Comparison of ENCODE assay signal across 1 cellular context in genomic region chr16:89687092-89687940, GRCh38.
TF ChIP-seq lines count a peak whose summit lies in the region.

No MANE protein-coding gene starts in this region.

TF ChIP-seq in HepG2, 621 proteins besides CTCF, POLR2A, EP300 and RAD21 (continues in another document):
- TF ChIP-seq MAZ (IDR thresholded peaks at IDR 0.05; ENCODE audit: borderline replicate concordance, low read depth, low read length) (peak; percentile 93), MAZ (CRISPR knock-in tag; IDR thresholded peaks at IDR 0.05; ENCODE audit: low read depth) (peak; percentile 90), ZFP41 (CRISPR knock-in tag; IDR thresholded peaks at IDR 0.05; ENCODE audit: borderline replicate concordance) (0 out of 2 replicates have a peak, but pooled peaks have one; percentile 81), ELF3 (CRISPR knock-in tag; IDR thresholded peaks at IDR 0.05) (peak; percentile 88), GLI4 (CRISPR knock-in tag; IDR thresholded peaks at IDR 0.05; ENCODE audit: borderline replicate concordance) (peak; percentile 98), NR3C1 (CRISPR knock-in tag; IDR thresholded peaks at IDR 0.05) (no peak), ZBTB20 (CRISPR knock-in tag; IDR thresholded peaks at IDR 0.05; ENCODE audit: borderline replicate concordance, low read depth) (peak; percentile 98; the same call in 1 of the 2 replicates), TP53 (CRISPR knock-in tag; conservative IDR thresholded peaks at IDR 0.05) (peak; percentile 97), NR2F2 (IDR thresholded peaks at IDR 0.05; ENCODE audit: borderline replicate concordance, low read depth) (peak; percentile 67), ARNT (IDR thresholded peaks at IDR 0.05) (no peak), MTA3 (CRISPR knock-in tag; IDR thresholded peaks at IDR 0.05) (no peak), MYC (CRISPR knock-in tag; IDR thresholded peaks at IDR 0.05; ENCODE audit: borderline replicate concordance) (peak; percentile 99), TAF15 (IDR thresholded peaks at IDR 0.05; ENCODE audit: low read depth, low read length, poor library complexity, severe bottlenecking) (no peak), MIER2 (CRISPR knock-in tag; IDR thresholded peaks at IDR 0.05) (peak; percentile 82), ARNTL (CRISPR knock-in tag; IDR thresholded peaks at IDR 0.05) (peak; percentile 100), THYN1 (CRISPR knock-in tag; IDR thresholded peaks at IDR 0.05; ENCODE audit: borderline replicate concordance, low read depth) (0 out of 2 replicates have a peak, but pooled peaks have one; percentile 74), ZNF333 (CRISPR knock-in tag; IDR thresholded peaks at IDR 0.05; ENCODE audit: borderline replicate concordance) (peak; percentile 78; the same call in 1 of the 2 replicates), RNF219 (CRISPR knock-in tag; IDR thresholded peaks at IDR 0.05) (peak; percentile 89; the same call in 1 of the 2 replicates), HNRNPH1 (optimal IDR thresholded peaks at IDR 0.05; ENCODE audit: low read depth, low read length) (peak; percentile 36), FOXP4 (CRISPR knock-in tag; IDR thresholded peaks at IDR 0.05) (peak; percentile 94), ZNF766 (CRISPR knock-in tag; IDR thresholded peaks at IDR 0.05; ENCODE audit: borderline replicate concordance) (peak; percentile 99), TCF7L2 (IDR thresholded peaks at IDR 0.05; ENCODE audit: low read depth, low read length) (no peak), MAFF (IDR thresholded peaks at IDR 0.05; ENCODE audit: low read depth, low read length) (no peak), CEBPB (IDR thresholded peaks at IDR 0.05; ENCODE audit: borderline replicate concordance, low read depth, low read length) (no peak), NONO (IDR thresholded peaks at IDR 0.05) (no peak), NONO (CRISPR knock-in tag; conservative IDR thresholded peaks at IDR 0.05) (peak; percentile 99), RFX3 (CRISPR knock-in tag; IDR thresholded peaks at IDR 0.05) (peak; percentile 48; the same call in 1 of the 2 replicates), NCOR1 (IDR thresholded peaks at IDR 0.05; ENCODE audit: borderline replicate concordance, low read length) (peak; percentile 95), ZNF547 (CRISPR knock-in tag; IDR thresholded peaks at IDR 0.05) (peak; percentile 96), ZNF761 (CRISPR knock-in tag; conservative IDR thresholded peaks at IDR 0.05) (peak; percentile 98), ARHGAP35 (CRISPR knock-in tag; IDR thresholded peaks at IDR 0.05; ENCODE audit: borderline replicate concordance) (peak; percentile 89), AKNA (CRISPR knock-in tag; IDR thresholded peaks at IDR 0.05; ENCODE audit: borderline replicate concordance) (peak; percentile 95), PHB2 (IDR thresholded peaks at IDR 0.05; ENCODE audit: partially characterized antibody) (no peak), ZNF703 (CRISPR knock-in tag; IDR thresholded peaks at IDR 0.05; ENCODE audit: borderline replicate concordance) (peak; percentile 99), POGZ (CRISPR knock-in tag; IDR thresholded peaks at IDR 0.05) (peak; percentile 90), HHEX (CRISPR knock-in tag; IDR thresholded peaks at IDR 0.05) (peak; percentile 26), REXO4 (CRISPR knock-in tag; IDR thresholded peaks at IDR 0.05; ENCODE audit: borderline replicate concordance) (peak; percentile 96), ZMAT3 (CRISPR knock-in tag; conservative IDR thresholded peaks at IDR 0.05) (peak; percentile 99), ZSCAN21 (CRISPR knock-in tag; IDR thresholded peaks at IDR 0.05; ENCODE audit: borderline replicate concordance) (peak; percentile 96), ZBTB4 (CRISPR knock-in tag; IDR thresholded peaks at IDR 0.05; ENCODE audit: borderline replicate concordance) (peak; percentile 98), MEIS1 (CRISPR knock-in tag; IDR thresholded peaks at IDR 0.05; ENCODE audit: borderline replicate concordance) (peak; percentile 91; the same call in 1 of the 2 replicates), NR2F6 (IDR thresholded peaks at IDR 0.05) (peak; percentile 68), NR2F6 (CRISPR knock-in tag; IDR thresholded peaks at IDR 0.05) (peak; percentile 92), PAX8 (CRISPR knock-in tag; IDR thresholded peaks at IDR 0.05; ENCODE audit: borderline replicate concordance) (peak; percentile 76; the same call in 1 of the 2 replicates), ZNF691 (CRISPR knock-in tag; IDR thresholded peaks at IDR 0.05; ENCODE audit: borderline replicate concordance, low read depth) (peak; percentile 99), ZNF484 (CRISPR knock-in tag; IDR thresholded peaks at IDR 0.05; ENCODE audit: borderline replicate concordance, low read depth) (peak; percentile 21; the same call in 1 of the 2 replicates), ZNF792 (CRISPR knock-in tag; IDR thresholded peaks at IDR 0.05) (peak; percentile 98), PHF20 (CRISPR knock-in tag; IDR thresholded peaks at IDR 0.05) (peak; percentile 74; the same call in 1 of the 2 replicates), EEA1 (CRISPR knock-in tag; IDR thresholded peaks at IDR 0.05; ENCODE audit: borderline replicate concordance) (peak; percentile 76), DBP (CRISPR knock-in tag; IDR thresholded peaks at IDR 0.05; ENCODE audit: not compliant biosample characterization) (peak; percentile 98), ZNF569 (CRISPR knock-in tag; IDR thresholded peaks at IDR 0.05; ENCODE audit: borderline replicate concordance) (peak; percentile 96; the same call in 1 of the 2 replicates), ZMYM3 (CRISPR knock-in tag; IDR thresholded peaks at IDR 0.05) (peak; percentile 91), ATM (IDR thresholded peaks at IDR 0.05; ENCODE audit: borderline replicate concordance) (no peak), ZNF260 (CRISPR knock-in tag; IDR thresholded peaks at IDR 0.05; ENCODE audit: borderline replicate concordance, low read depth) (no peak), USF2 (IDR thresholded peaks at IDR 0.05; ENCODE audit: low read depth, low read length) (peak; percentile 83), USF2 (CRISPR knock-in tag; IDR thresholded peaks at IDR 0.05; ENCODE audit: borderline replicate concordance) (peak; percentile 91)
